12 cellular contexts compared by ENCODE assay signal in genomic region chr3:177335728-177336127, GRCh38.
DNase-seq lines count a peak whose midpoint lies in the region; ATAC-seq and TF ChIP-seq lines count a peak whose summit lies in the region.
"Had no signal": no experiment of that assay in that cellular context is flagged by ENCODE, and none has a peak within 500 bp of the region (broad histone marks: within the 10 kb centered on the region; RNA-seq: fewer than 3 reads in every experiment).

No MANE protein-coding gene starts in this region.

- CTCF ChIA-PET in activated B cell treated with CpG ODN at 0.5 μM for 24 hours (lab: Charles Lee): interaction anchor here (0.6 kb wide), 1 partner anchor 11 kb away, joined by 3 read pairs; no protein-coding TSS in a partner anchor

- H3K27me3 Mint-ChIP-seq in activated naive CD4-positive, alpha-beta T cell treated with anti-CD3 and anti-CD28 coated beads, Interleukin-2, amount 50 U/mL, for 24 hours: no peaks in the 10 kb centered on the region
- H3K27me3 Mint-ChIP-seq in activated B cell treated with CpG ODN at 0.5 μM for 24 hours (no peaks in the 10 kb centered on the region), mesothelial cell of epicardium (ENCODE audit: low read depth) (no peaks in the 10 kb centered on the region)

- peaks cover 34% of the 10 kb centered on the region for H3K4me1 Mint-ChIP-seq in activated naive CD4-positive, alpha-beta T cell treated with anti-CD3 and anti-CD28 coated beads, Interleukin-2, amount 50 U/mL, for 24 hours
- H3K4me1 Mint-ChIP-seq in activated B cell treated with CpG ODN at 0.5 μM for 24 hours (peaks cover 62% of the 10 kb centered on the region), mesothelial cell of epicardium (peaks cover 39% of the 10 kb centered on the region)

- 70% methylated on average over 3 of the region's 3 CpGs for WGBS in hepatocyte (ENCODE audit: low lambda C conversion rate, missing lambda C conversion rate)

- H3K4me3 ChIP-seq in hepatocyte (no peak overlapping the region), thoracic aorta (no peak overlapping the region), WERI-Rb-1 (ENCODE audit: low read depth, low read length) (no peak overlapping the region)
- H3K4me3 ChIP-seq: A549 had no signal

- H4K20me1 ChIP-seq in hepatocyte (ENCODE audit: insufficient read depth, poor library complexity, severe bottlenecking): no peaks in the 10 kb centered on the region

- H3K27ac ChIP-seq in hepatocyte (peak overlapping the region; percentile 74), thoracic aorta (no peak overlapping the region), WERI-Rb-1 (no peak overlapping the region)
- H3K27ac ChIP-seq: A549, VCaP had no signal

- intact Hi-C loops in activated B cell treated with CpG ODN at 0.5 μM for 24 hours (cut with micrococcal nuclease): no loop called here

- no peaks in the 10 kb centered on the region for H3K79me2 ChIP-seq in hepatocyte

- H3K27me3 ChIP-seq in hepatocyte (no peaks in the 10 kb centered on the region), thoracic aorta (replicated peaks; ENCODE audit: insufficient read depth) (no peaks in the 10 kb centered on the region), WERI-Rb-1 (ENCODE audit: insufficient read depth, low read depth, severe bottlenecking) (no peaks in the 10 kb centered on the region)

- no peaks in the 10 kb centered on the region for H3K9me3 Mint-ChIP-seq in activated naive CD4-positive, alpha-beta T cell treated with anti-CD3 and anti-CD28 coated beads, Interleukin-2, amount 50 U/mL, for 24 hours
- H3K9me3 Mint-ChIP-seq in activated B cell treated with CpG ODN at 0.5 μM for 24 hours (no peaks in the 10 kb centered on the region), mesothelial cell of epicardium (no peaks in the 10 kb centered on the region)
- H3K9me3 Mint-ChIP-seq: activated T-helper 17 cell treated with anti-CD3 and anti-CD28 coated beads, Interleukin-2, amount 50 U/mL, for 72 hours had no signal

- no peak for DNase-seq in activated naive CD4-positive, alpha-beta T cell treated with Interleukin-2 at 50 U/mL for 16 hours
- no peak for DNase-seq in activated B cell treated with CpG ODN at 0.5 μM for 24 hours
- DNase-seq in hepatocyte (ENCODE audit: low spot score): no peak
- DNase-seq in thoracic aorta (ENCODE audit: low spot score): no peak
- no peak for DNase-seq in mesothelial cell of epicardium (ENCODE audit: low spot score in 2 of 2, unreplicated experiment in 2 of 2)
- no peak for DNase-seq in WERI-Rb-1
- DNase-seq: NK-92 treated with Interleukin-12 subunit alpha and Interleukin-12 subunit beta, amount 100 ng/mL, for 24 hours had no signal

- H3K9me3 ChIP-seq in hepatocyte (ENCODE audit: low read depth) (no peaks in the 10 kb centered on the region), thoracic aorta (no peaks in the 10 kb centered on the region), WERI-Rb-1 (ENCODE audit: severe bottlenecking) (no peaks in the 10 kb centered on the region)
- H3K9me3 ChIP-seq: A549 had no signal

- H3K4me1 ChIP-seq in hepatocyte (ENCODE audit: insufficient read depth): peaks cover 27% of the 10 kb centered on the region
- peaks cover 52 to 62% of the 10 kb centered on the region in 2 donors for H3K4me1 ChIP-seq in thoracic aorta (ENCODE audit: control insufficient read depth in 1 of 2, low read depth in 2 of 2)

- H3K9me2 ChIP-seq in hepatocyte (replicated peaks; ENCODE audit: insufficient read depth): no peaks in the 10 kb centered on the region

- H3K36me3 ChIP-seq in hepatocyte (replicated peaks; ENCODE audit: insufficient read depth, low read depth) (no peaks in the 10 kb centered on the region), thoracic aorta (no peaks in the 10 kb centered on the region), WERI-Rb-1 (no peaks in the 10 kb centered on the region)

- peak overlapping the region; percentile 51 for H3K27ac Mint-ChIP-seq in activated naive CD4-positive, alpha-beta T cell treated with anti-CD3 and anti-CD28 coated beads, Interleukin-2, amount 50 U/mL, for 24 hours
- H3K27ac Mint-ChIP-seq in activated B cell treated with CpG ODN at 0.5 μM for 24 hours (peak overlapping the region; percentile 98), mesothelial cell of epicardium (no peak overlapping the region)
- H3K27ac Mint-ChIP-seq: activated T-helper 17 cell treated with anti-CD3 and anti-CD28 coated beads, Interleukin-2, amount 50 U/mL, for 72 hours had no signal

- no peak overlapping the region for H3K4me3 Mint-ChIP-seq in activated naive CD4-positive, alpha-beta T cell treated with anti-CD3 and anti-CD28 coated beads, Interleukin-2, amount 50 U/mL, for 24 hours
- H3K4me3 Mint-ChIP-seq in activated B cell treated with CpG ODN at 0.5 μM for 24 hours (no peak overlapping the region), mesothelial cell of epicardium (no peak overlapping the region)
- H3K4me3 Mint-ChIP-seq: activated T-helper 17 cell treated with anti-CD3 and anti-CD28 coated beads, Interleukin-2, amount 50 U/mL, for 72 hours had no signal

- no peaks in the 10 kb centered on the region for H3K36me3 Mint-ChIP-seq in activated naive CD4-positive, alpha-beta T cell treated with anti-CD3 and anti-CD28 coated beads, Interleukin-2, amount 50 U/mL, for 24 hours
- H3K36me3 Mint-ChIP-seq in activated B cell treated with CpG ODN at 0.5 μM for 24 hours (ENCODE audit: low read depth) (no peaks in the 10 kb centered on the region), mesothelial cell of epicardium (no peaks in the 10 kb centered on the region)

- no peak overlapping the region for H2AFZ ChIP-seq in hepatocyte

- POLR2A ChIA-PET in activated B cell treated with CpG ODN at 0.5 μM for 24 hours (lab: Charles Lee): no interaction called here

- no peak for TF ChIP-seq CTCF in activated B cell treated with CpG ODN at 0.5 μM for 24 hours (IDR thresholded peaks at IDR 0.05)
- TF ChIP-seq CTCF in hepatocyte (IDR thresholded peaks at IDR 0.05; ENCODE audit: poor library complexity): no peak
- TF ChIP-seq CTCF in thoracic aorta (IDR thresholded peaks at IDR 0.05): no peak
- TF ChIP-seq CTCF in mesothelial cell of epicardium (IDR thresholded peaks at IDR 0.05; ENCODE audit: unreplicated experiment): no peak
- TF ChIP-seq CTCF in WERI-Rb-1 (IDR thresholded peaks at IDR 0.05; ENCODE audit: low read depth, low read length): no peak

- no peak for ATAC-seq in activated B cell treated with CpG ODN at 0.5 μM for 24 hours (ENCODE audit: low read depth)
- peak; percentile 39 for ATAC-seq in thoracic aorta (ENCODE audit: insufficient number of reproducible peaks, low FRiP score, low read depth)
- ATAC-seq in HG03196 (IDR thresholded peaks at IDR 0.05; ENCODE audit: unreplicated experiment): no peak
- ATAC-seq: A549; activated T-helper 17 cell treated with anti-CD3 and anti-CD28 coated beads, Interleukin-2, amount 50 U/mL, for 72 hours had no signal

- no peak overlapping the region for H3K4me2 ChIP-seq in hepatocyte
- H3K4me2 ChIP-seq: A549 had no signal
